Comparison of ENCODE assay signal across 25 cellular contexts in genomic region chr11:44171518-44171917, GRCh38.
DNase-seq lines count a peak whose midpoint lies in the region; ATAC-seq and TF ChIP-seq lines count a peak whose summit lies in the region.
"Had no signal": no experiment of that assay in that cellular context is flagged by ENCODE, and none has a peak within 500 bp of the region (broad histone marks: within the 10 kb centered on the region; RNA-seq: fewer than 3 reads in every experiment).

No MANE protein-coding gene starts in this region.

- H3K27ac ChIP-seq in SK-N-SH (ENCODE audit: low read depth in 2 of 2, low read length in 1 of 2) (peak overlapping the region in 1 of 2 experiments; percentile 55; a peak in 1 of 4 replicates), mesendoderm (ENCODE audit: low read depth, low read length) (no peak overlapping the region), right atrium auricular region (no peak overlapping the region)
- H3K27ac ChIP-seq: body of pancreas, RWPE1 had no signal

- in situ Hi-C loops in astrocyte of the cerebellum (cut with HindIII; ENCODE audit: low sequenced_read_pairs), result no loop called here

- no peak overlapping the region for H3K27ac Mint-ChIP-seq in natural killer cell treated with Interleukin-12 subunit alpha and Interleukin-12 subunit beta and Interleukin-15 and Interleukin-18, amount 100 ng/mL, for 72 hours
- H3K27ac Mint-ChIP-seq: activated CD4-positive, alpha-beta T cell treated with anti-CD3 and anti-CD28 coated beads for 36 hours; activated CD8-positive, alpha-beta T cell treated with anti-CD3 and anti-CD28 coated beads, Interleukin-2, amount 10 ng/mL, durations not matched to agents 7 days and 5 days; activated naive CD8-positive, alpha-beta T cell treated with anti-CD3 and anti-CD28 coated beads for 36 hours had no signal

- no peaks in the 10 kb centered on the region for H3K9me2 ChIP-seq in SK-N-SH

- no peak overlapping the region for H3K4ac ChIP-seq in mesendoderm (ENCODE audit: low read depth, low read length)

- peak; percentile 78 for DNase-seq in SK-N-SH
- peak; percentile 42 for DNase-seq in astrocyte of the cerebellum (ENCODE audit: low read depth)
- peak; percentile 48 for DNase-seq in mesendoderm
- DNase-seq in HPDE6-E6E7 (ENCODE audit: extremely low spot score), result no peak
- no peak for DNase-seq in natural killer cell treated with Interleukin-12 subunit alpha and Interleukin-12 subunit beta and Interleukin-15 and Interleukin-18, amount 100 ng/mL, for 72 hours (ENCODE audit: low spot score)
- DNase-seq in right atrium auricular region (ENCODE audit: low spot score), result no peak
- DNase-seq: 8988T; activated CD4-positive, alpha-beta T cell treated with anti-CD3 and anti-CD28 coated beads for 36 hours; activated CD8-positive, alpha-beta T cell treated with anti-CD3 and anti-CD28 coated beads, Interleukin-2, amount 10 ng/mL, durations not matched to agents 7 days and 5 days; activated effector memory CD4-positive, alpha-beta T cell treated with Interleukin-2 at 50 U/mL for 16 hours; activated naive CD8-positive, alpha-beta T cell treated with anti-CD3 and anti-CD28 coated beads for 36 hours; activated T-cell treated with anti-CD3 and anti-CD28 coated beads for 4 hours; body of pancreas; cerebellar nuclear complex; kidney; MG63; midbrain; NCI-H2081; NCI-H446; stimulated activated naive CD4-positive, alpha-beta T cell treated with Interleukin-2 at 50 U/mL for 16 hours had no signal

- POLR2A ChIA-PET in SK-N-SH (lab: Yijun Ruan, JAX), result no interaction called here

- no peaks in the 10 kb centered on the region for H3K9me3 Mint-ChIP-seq in natural killer cell treated with Interleukin-12 subunit alpha and Interleukin-12 subunit beta and Interleukin-15 and Interleukin-18, amount 100 ng/mL, for 72 hours
- H3K9me3 Mint-ChIP-seq: activated naive CD8-positive, alpha-beta T cell treated with anti-CD3 and anti-CD28 coated beads for 36 hours; neural crest cell had no signal

- WGBS in SK-N-SH (ENCODE audit: low lambda C conversion rate), result 69% methylated on average over 4 of the region's 4 CpGs
- no CpG with 5 or more reads among the region's 4 CpGs for WGBS in mesendoderm (ENCODE audit: extremely low coverage, insufficient coverage, low lambda C conversion rate)

- TF ChIP-seq EP300 in SK-N-SH (IDR thresholded peaks at IDR 0.05; ENCODE audit: borderline replicate concordance in 1 of 2, low read depth in 1 of 2, low read length in 1 of 2), result no peak

- H3K9ac ChIP-seq in SK-N-SH (no peak overlapping the region), mesendoderm (ENCODE audit: low read length) (no peak overlapping the region)

- no peaks in the 10 kb centered on the region for H3K36me3 Mint-ChIP-seq in natural killer cell treated with Interleukin-12 subunit alpha and Interleukin-12 subunit beta and Interleukin-15 and Interleukin-18, amount 100 ng/mL, for 72 hours

- H3K36me3 ChIP-seq in SK-N-SH (replicated peaks in 1 of 2; ENCODE audit: control insufficient read depth in 1 of 2, insufficient read depth in 2 of 2, low read length in 1 of 2) (no peaks in the 10 kb centered on the region), mesendoderm (ENCODE audit: control insufficient read depth, insufficient read depth, low read length) (no peaks in the 10 kb centered on the region), right atrium auricular region (peaks cover 3% of the 10 kb centered on the region)

- no peak overlapping the region for H2BK120ac ChIP-seq in mesendoderm (ENCODE audit: low read depth, low read length)

- H3K4me3 ChIP-seq in SK-N-SH (ENCODE audit: low read depth in 2 of 2, low read length in 1 of 2), result no peak overlapping the region
- H3K4me3 ChIP-seq in astrocyte of the cerebellum (ENCODE audit: low read depth, low read length), result no peak overlapping the region
- H3K4me3 ChIP-seq in mesendoderm (ENCODE audit: low read length), result no peak overlapping the region
- H3K4me3 ChIP-seq in right atrium auricular region, result no peak overlapping the region
- H3K4me3 ChIP-seq: body of pancreas, MG63 had no signal

- H3K27me3 ChIP-seq in SK-N-SH (ENCODE audit: insufficient read depth) (no peaks in the 10 kb centered on the region), mesendoderm (ENCODE audit: insufficient read depth, low read length, poor library complexity) (no peaks in the 10 kb centered on the region), right atrium auricular region (no peaks in the 10 kb centered on the region)
- H3K27me3 ChIP-seq: body of pancreas, MG63 had no signal

- H3K4me1 ChIP-seq in SK-N-SH (ENCODE audit: control insufficient read depth in 1 of 2, insufficient read depth in 2 of 2, low read depth in 1 of 2, low read length in 1 of 2) (peaks cover 16% of the 10 kb centered on the region in 2 experiments; a peak in 3 of 4 replicates), mesendoderm (ENCODE audit: control insufficient read depth, low read depth, low read length) (no peaks in the 10 kb centered on the region), right atrium auricular region (no peaks in the 10 kb centered on the region)
- H3K4me1 ChIP-seq: body of pancreas had no signal

- H3F3A ChIP-seq in SK-N-SH (replicated peaks; ENCODE audit: insufficient read depth), result no peaks in the 10 kb centered on the region

- CTCF ChIA-PET in SK-N-SH (lab: Yijun Ruan, JAX), result interaction anchor here (0.8 to 2.1 kb wide), 5 partner anchors 20 to 76 kb away, joined by 3 to 10 read pairs (median 4); partner anchors contain the start of gene EXT2

- H3K18ac ChIP-seq in mesendoderm (ENCODE audit: low read length), result no peak overlapping the region

- H3K23ac ChIP-seq in mesendoderm (ENCODE audit: low read length), result no peak overlapping the region

- TF ChIP-seq RAD21 in SK-N-SH (IDR thresholded peaks at IDR 0.05; ENCODE audit: low read length), result peak; percentile 17; the same call in 1 of the 2 replicates

- H3K4me2 ChIP-seq in SK-N-SH (no peak overlapping the region), mesendoderm (ENCODE audit: low read length) (no peak overlapping the region)

- TF ChIP-seq CTCF in SK-N-SH (IDR thresholded peaks at IDR 0.05) (no peak), astrocyte of the cerebellum (IDR thresholded peaks at IDR 0.05; ENCODE audit: low read depth, low read length, missing control alignments) (peak; percentile 5), right atrium auricular region (IDR thresholded peaks at IDR 0.05) (no peak)

- H4K5ac ChIP-seq in mesendoderm (ENCODE audit: low read length), result no peak overlapping the region

- ATAC-seq in SK-N-SH treated with all-trans-retinoic acid at 6 μM for 48 hours (no peak), GM21737 (IDR thresholded peaks at IDR 0.05; ENCODE audit: unreplicated experiment) (no peak)
- ATAC-seq in natural killer cell treated with Interleukin-12 subunit alpha and Interleukin-12 subunit beta and Interleukin-15 and Interleukin-18, amount 100 ng/mL, for 72 hours, result no peak
- ATAC-seq: activated CD4-positive, alpha-beta T cell treated with anti-CD3 and anti-CD28 coated beads for 36 hours; activated CD8-positive, alpha-beta T cell treated with anti-CD3 and anti-CD28 coated beads, Interleukin-2, amount 10 ng/mL, durations not matched to agents 7 days and 5 days; body of pancreas had no signal

- no peak overlapping the region for H2AK5ac ChIP-seq in mesendoderm (ENCODE audit: low read length)

- H3K79me1 ChIP-seq in mesendoderm (ENCODE audit: low read length), result no peaks in the 10 kb centered on the region

- no peak overlapping the region for H3K56ac ChIP-seq in mesendoderm (ENCODE audit: low read length)

- H3K9me3 ChIP-seq in SK-N-SH (no peaks in the 10 kb centered on the region), right atrium auricular region (no peaks in the 10 kb centered on the region)
- H3K9me3 ChIP-seq: body of pancreas, MG63 had no signal

- no peak overlapping the region for H3K4me3 Mint-ChIP-seq in natural killer cell treated with Interleukin-12 subunit alpha and Interleukin-12 subunit beta and Interleukin-15 and Interleukin-18, amount 100 ng/mL, for 72 hours
- H3K4me3 Mint-ChIP-seq: activated CD4-positive, alpha-beta T cell treated with anti-CD3 and anti-CD28 coated beads for 36 hours; activated CD8-positive, alpha-beta T cell treated with anti-CD3 and anti-CD28 coated beads, Interleukin-2, amount 10 ng/mL, durations not matched to agents 7 days and 5 days; activated naive CD8-positive, alpha-beta T cell treated with anti-CD3 and anti-CD28 coated beads for 36 hours; neural crest cell had no signal

- no peaks in the 10 kb centered on the region for H4K20me1 ChIP-seq in SK-N-SH (ENCODE audit: insufficient read depth)

- H3K79me2 ChIP-seq in SK-N-SH (ENCODE audit: insufficient read depth) (no peaks in the 10 kb centered on the region), mesendoderm (ENCODE audit: control insufficient read depth, insufficient read depth, low read length) (no peaks in the 10 kb centered on the region)

- no peak overlapping the region for H2BK15ac ChIP-seq in mesendoderm (replicated peaks; ENCODE audit: low read depth)

- peaks cover 0 to 12% of the 10 kb centered on the region in 2 donors for H3K4me1 Mint-ChIP-seq in natural killer cell treated with Interleukin-12 subunit alpha and Interleukin-12 subunit beta and Interleukin-15 and Interleukin-18, amount 100 ng/mL, for 72 hours (ENCODE audit: low read depth in 2 of 2)
- H3K4me1 Mint-ChIP-seq: activated CD4-positive, alpha-beta T cell treated with anti-CD3 and anti-CD28 coated beads for 36 hours; activated naive CD8-positive, alpha-beta T cell treated with anti-CD3 and anti-CD28 coated beads for 36 hours; neural crest cell had no signal

- H3K27me3 Mint-ChIP-seq in natural killer cell treated with Interleukin-12 subunit alpha and Interleukin-12 subunit beta and Interleukin-15 and Interleukin-18, amount 100 ng/mL, for 72 hours, result no peaks in the 10 kb centered on the region
- H3K27me3 Mint-ChIP-seq: activated CD4-positive, alpha-beta T cell treated with anti-CD3 and anti-CD28 coated beads for 36 hours; activated naive CD8-positive, alpha-beta T cell treated with anti-CD3 and anti-CD28 coated beads for 36 hours; progenitor cell of endocrine pancreas had no signal

- no peak overlapping the region for H2AFZ ChIP-seq in SK-N-SH (ENCODE audit: low read depth)

- H2BK5ac ChIP-seq in mesendoderm (ENCODE audit: low read length), result no peak overlapping the region

- no peak overlapping the region for H4K8ac ChIP-seq in mesendoderm (ENCODE audit: low read depth, low read length)

TF ChIP-seq in SK-N-SH, 30 proteins besides CTCF, POLR2A, EP300 and RAD21 (continues in another document):
- peak; percentile 76 for TF ChIP-seq GATA2 (CRISPR knock-in tag; IDR thresholded peaks at IDR 0.05)
- peak; percentile 53; the same call in 1 of the 2 replicates for TF ChIP-seq RCOR1 (IDR thresholded peaks at IDR 0.05; ENCODE audit: low read length)
- peak; percentile 80 for TF ChIP-seq MXI1 (IDR thresholded peaks at IDR 0.05; ENCODE audit: low read depth, low read length)
- 0 out of 2 replicates have a peak, but pooled peaks have one; percentile 5 for TF ChIP-seq TCF12 (IDR thresholded peaks at IDR 0.05)

TF ChIP-seq in SK-N-SH treated with all-trans-retinoic acid at 6 μM for 48 hours, 23 proteins besides CTCF, POLR2A, EP300 and RAD21 (continues in another document):
- no peak for TF ChIP-seq TOX (CRISPR knock-in tag; IDR thresholded peaks at IDR 0.05; ENCODE audit: borderline replicate concordance)
- TF ChIP-seq ISL1 (CRISPR knock-in tag; IDR thresholded peaks at IDR 0.05), result no peak

Comparison
In these comparisons a context has a peak if more than half of its experiments do, and no peak if none do; other contexts are left out.
1. DNase-seq: peak in SK-N-SH (single experiment), astrocyte of the cerebellum (single experiment) and mesendoderm (single experiment); none in HPDE6-E6E7 (single experiment), natural killer cell treated with Interleukin-12 subunit alpha and Interleukin-12 subunit beta and Interleukin-15 and Interleukin-18, amount 100 ng/mL, for 72 hours (single experiment) and right atrium auricular region (single experiment).